In genomic region chr13:113183450-113184129, GRCh38 we compare ENCODE assay signal across 1 cellular context.
A peak's percentile ranks its signal among the peaks of the same experiment; 100 is the strongest.
TF ChIP-seq lines count a peak whose summit lies in the region.

No MANE protein-coding gene starts in this region.

TF ChIP-seq in HepG2, 621 proteins besides CTCF, POLR2A, EP300 and RAD21 (continued from another document and continues in another):
- TF ChIP-seq ZBTB4 (CRISPR knock-in tag; IDR thresholded peaks at IDR 0.05; ENCODE audit: borderline replicate concordance) (no peak), IRF1 (CRISPR knock-in tag; IDR thresholded peaks at IDR 0.05; ENCODE audit: low read depth) (no peak), ZSCAN31 (CRISPR knock-in tag; IDR thresholded peaks at IDR 0.05; ENCODE audit: low read depth) (no peak), ZNF770 (CRISPR knock-in tag; IDR thresholded peaks at IDR 0.05) (no peak), NFKBIZ (CRISPR knock-in tag; IDR thresholded peaks at IDR 0.05) (0 out of 2 replicates have a peak, but pooled peaks have one; percentile 41), POLR2AphosphoS2 (IDR thresholded peaks at IDR 0.05; ENCODE audit: low read depth, low read length) (no peak), TSC22D2 (CRISPR knock-in tag; IDR thresholded peaks at IDR 0.05; ENCODE audit: borderline replicate concordance) (no peak), ZNF138 (CRISPR knock-in tag; IDR thresholded peaks at IDR 0.05; ENCODE audit: low read depth) (no peak), ZNF75D (CRISPR knock-in tag; IDR thresholded peaks at IDR 0.05; ENCODE audit: borderline replicate concordance) (no peak), ZNF225 (CRISPR knock-in tag; IDR thresholded peaks at IDR 0.05) (no peak), RCOR2 (CRISPR knock-in tag; IDR thresholded peaks at IDR 0.05) (no peak), DMTF1 (CRISPR knock-in tag; IDR thresholded peaks at IDR 0.05) (no peak), MBNL3 (CRISPR knock-in tag; conservative IDR thresholded peaks at IDR 0.05) (no peak), ZFP36L1 (CRISPR knock-in tag; IDR thresholded peaks at IDR 0.05) (0 out of 2 replicates have a peak, but pooled peaks have one; percentile 25), CENPX (CRISPR knock-in tag; IDR thresholded peaks at IDR 0.05) (no peak), TCF12 (IDR thresholded peaks at IDR 0.05) (no peak), TCF12 (CRISPR knock-in tag; IDR thresholded peaks at IDR 0.05) (no peak), ZNF614 (CRISPR knock-in tag; IDR thresholded peaks at IDR 0.05; ENCODE audit: borderline replicate concordance) (no peak), HOXA5 (CRISPR knock-in tag; IDR thresholded peaks at IDR 0.05) (0 out of 2 replicates have a peak, but pooled peaks have one; percentile 32), BORCS8-MEF2B (CRISPR knock-in tag; IDR thresholded peaks at IDR 0.05) (no peak), AHR (CRISPR knock-in tag; IDR thresholded peaks at IDR 0.05) (no peak), DBP (CRISPR knock-in tag; IDR thresholded peaks at IDR 0.05; ENCODE audit: not compliant biosample characterization) (no peak), TMF1 (CRISPR knock-in tag; IDR thresholded peaks at IDR 0.05; ENCODE audit: low read depth) (no peak), NCOA5 (CRISPR knock-in tag; IDR thresholded peaks at IDR 0.05) (no peak), MXI1 (IDR thresholded peaks at IDR 0.05; ENCODE audit: borderline replicate concordance, low read depth, low read length) (peak; percentile 66; the same call in 2 of the 3 replicates), ZNF547 (CRISPR knock-in tag; IDR thresholded peaks at IDR 0.05) (no peak), HOXD1 (CRISPR knock-in tag; IDR thresholded peaks at IDR 0.05) (no peak), ZBTB25 (CRISPR knock-in tag; IDR thresholded peaks at IDR 0.05) (peak; percentile 37; the same call in 1 of the 2 replicates), ZNF644 (CRISPR knock-in tag; IDR thresholded peaks at IDR 0.05; ENCODE audit: low read depth) (no peak), NFIB (CRISPR knock-in tag; IDR thresholded peaks at IDR 0.05; ENCODE audit: borderline replicate concordance) (no peak), ZNF343 (CRISPR knock-in tag; IDR thresholded peaks at IDR 0.05) (no peak), CHCHD3 (CRISPR knock-in tag; IDR thresholded peaks at IDR 0.05) (no peak), MIXL1 (CRISPR knock-in tag; IDR thresholded peaks at IDR 0.05) (peak; percentile 83), ZNF629 (CRISPR knock-in tag; conservative IDR thresholded peaks at IDR 0.05) (no peak), CEBPB (IDR thresholded peaks at IDR 0.05; ENCODE audit: borderline replicate concordance, low read depth, low read length) (peak; percentile 81; the same call in 1 of the 2 replicates), RFX1 (IDR thresholded peaks at IDR 0.05) (no peak), ZUFSP (CRISPR knock-in tag; IDR thresholded peaks at IDR 0.05; ENCODE audit: borderline replicate concordance) (no peak), ZNF276 (CRISPR knock-in tag; IDR thresholded peaks at IDR 0.05; ENCODE audit: low read depth) (no peak), ZNF678 (CRISPR knock-in tag; IDR thresholded peaks at IDR 0.05) (no peak), ZNF652 (CRISPR knock-in tag; IDR thresholded peaks at IDR 0.05; ENCODE audit: borderline replicate concordance, low read depth) (no peak), ZNF501 (CRISPR knock-in tag; IDR thresholded peaks at IDR 0.05) (peak; percentile 49; the same call in 1 of the 2 replicates), ZC3H13 (CRISPR knock-in tag; IDR thresholded peaks at IDR 0.05) (no peak), TOE1 (CRISPR knock-in tag; IDR thresholded peaks at IDR 0.05) (no peak), ZNF512 (CRISPR knock-in tag; IDR thresholded peaks at IDR 0.05) (no peak), ZNF496 (CRISPR knock-in tag; IDR thresholded peaks at IDR 0.05; ENCODE audit: insufficient replicate concordance) (no peak), TEAD3 (CRISPR knock-in tag; optimal IDR thresholded peaks at IDR 0.05; ENCODE audit: borderline replicate concordance) (peak; percentile 70), MYNN (CRISPR knock-in tag; IDR thresholded peaks at IDR 0.05; ENCODE audit: low read depth) (no peak), THAP8 (CRISPR knock-in tag; IDR thresholded peaks at IDR 0.05; ENCODE audit: borderline replicate concordance) (no peak), ARHGAP35 (CRISPR knock-in tag; IDR thresholded peaks at IDR 0.05; ENCODE audit: borderline replicate concordance) (no peak), ZNF44 (CRISPR knock-in tag; IDR thresholded peaks at IDR 0.05) (no peak), ZFP82 (CRISPR knock-in tag; IDR thresholded peaks at IDR 0.05; ENCODE audit: borderline replicate concordance) (no peak), GATA4 (IDR thresholded peaks at IDR 0.05; ENCODE audit: borderline replicate concordance, low read depth) (no peak), EHMT2 (IDR thresholded peaks at IDR 0.05; ENCODE audit: borderline replicate concordance, low read depth, low read length) (no peak), KDM4B (CRISPR knock-in tag; IDR thresholded peaks at IDR 0.05) (no peak), SIX4 (CRISPR knock-in tag; IDR thresholded peaks at IDR 0.05) (no peak), ZNF253 (CRISPR knock-in tag; IDR thresholded peaks at IDR 0.05; ENCODE audit: borderline replicate concordance) (no peak), EZH2 (conservative IDR thresholded peaks at IDR 0.05; ENCODE audit: low read depth, low read length) (no peak), TAF1 (CRISPR knock-in tag; IDR thresholded peaks at IDR 0.05) (no peak), ZKSCAN5 (CRISPR knock-in tag; IDR thresholded peaks at IDR 0.05) (no peak), ZBTB7B (CRISPR knock-in tag; IDR thresholded peaks at IDR 0.05) (no peak; the same call in 1 of the 2 replicates)
